ENCODE assay signal across 13 cellular contexts in genomic region chr2:237594514-237594871, GRCh38. TPM values are rescaled to one million over a fixed set of nuclear protein-coding genes. Genes with fewer than 3 reads are reported as not detected.
DNase-seq lines count a peak whose midpoint lies in the region; ATAC-seq, FAIRE-seq and TF ChIP-seq lines count a peak whose summit lies in the region.
"Had no signal": no experiment of that assay in that cellular context is flagged by ENCODE, and none has a peak within 500 bp of the region (broad histone marks: within the 10 kb centered on the region; RNA-seq: fewer than 3 reads in every experiment).

No MANE protein-coding gene starts in this region.

- H2BK120ac ChIP-seq in IMR-90 (ENCODE audit: low read depth, low read length): peak overlapping the region; percentile 42; the same call in 1 of the 2 replicates

- DNase-seq in IMR-90: peak; percentile 25
- DNase-seq in right lobe of liver: no peak
- DNase-seq in thoracic aorta (ENCODE audit: low spot score): no peak
- no peak for DNase-seq in D721Med (ENCODE audit: insufficient read length, low spot score)
- no peak for DNase-seq in activated T-cell treated with anti-CD3 and anti-CD28 coated beads, Interleukin-2, amount 50 U/mL, for 48 hours
- DNase-seq in HCEC 1CT: no peak
- DNase-seq: activated naive CD8-positive, alpha-beta T cell treated with anti-CD3 and anti-CD28 coated beads, Interleukin-2, amount 50 U/mL, for 24 hours; CD8-positive, alpha-beta T cell; GF-D8; stimulated activated CD4-positive, alpha-beta T cell treated with anti-CD3 and anti-CD28 coated beads, Interleukin-4, amount 100 ng/mL, for 4 hours; stimulated activated naive CD8-positive, alpha-beta T cell treated with anti-CD3 and anti-CD28 coated beads, Interleukin-15, Interleukin-2, amounts not matched to agents 100 U/mL and 50 U/mL, for 24 hours had no signal

- H3K4me2 ChIP-seq in IMR-90 (ENCODE audit: low read depth, low read length): no peak overlapping the region

- 29% methylated on average over 2 of the region's 5 CpGs; no CpG with 5 or more reads in 1 of the 2 experiments for WGBS in IMR-90 (ENCODE audit: extremely low coverage in 2 of 2, insufficient read length in 1 of 2), 2 experiments
- 37 to 45% methylated on average over 5 of the region's 5 CpGs for WGBS in ectodermal cell, 2 experiments
- WGBS in right lobe of liver (ENCODE audit: insufficient coverage, low coverage, low lambda C conversion rate, missing lambda C conversion rate): 34% methylated on average over 2 of the region's 5 CpGs

- H3K36me3 ChIP-seq in IMR-90 (ENCODE audit: control insufficient read depth, insufficient read depth, low read length): no peaks in the 10 kb centered on the region
- H3K36me3 ChIP-seq in ectodermal cell (ENCODE audit: control insufficient read depth, insufficient read depth, low read length): no peaks in the 10 kb centered on the region
- no peaks in the 10 kb centered on the region for H3K36me3 ChIP-seq in right lobe of liver
- no peaks in the 10 kb centered on the region for H3K36me3 ChIP-seq in thoracic aorta

- dilution Hi-C loops in IMR-90 (cut with HindIII; ENCODE audit: low sequenced_read_pairs, unreplicated experiment): no loop called here

- no peak for TF ChIP-seq POLR2A in IMR-90 (IDR thresholded peaks at IDR 0.05; ENCODE audit: low read depth, low read length)
- no peak for TF ChIP-seq POLR2A in right lobe of liver (IDR thresholded peaks at IDR 0.05)

- no peak overlapping the region for H3K56ac ChIP-seq in IMR-90 (ENCODE audit: extremely low read depth, insufficient read depth, low read length)

- H3K79me1 ChIP-seq in IMR-90 (ENCODE audit: low read depth in 1 of 2, low read length in 2 of 2): no peaks in the 10 kb centered on the region

- H3K9me1 ChIP-seq in IMR-90 (ENCODE audit: insufficient read depth, low read length): no peaks in the 10 kb centered on the region

- H4K5ac ChIP-seq in IMR-90 (ENCODE audit: low read depth, low read length): no peak overlapping the region

- intact Hi-C loops in IMR-90 (cut with micrococcal nuclease) (no loop called here), right lobe of liver (cut with DNase I) (loop anchor here (5.0 to 10.0 kb wide), 2 partner anchors 148 to 150 kb away; no protein-coding TSS in a partner anchor)

- H3K27ac ChIP-seq in IMR-90 (ENCODE audit: insufficient read depth, low read length): no peak overlapping the region
- H3K27ac ChIP-seq in ectodermal cell (ENCODE audit: insufficient read depth, low read depth, low read length, poor library complexity, severe bottlenecking): peak overlapping the region; percentile 22
- peak overlapping the region in 2 of 3 donors; percentile 72 to 79 for H3K27ac ChIP-seq in right lobe of liver
- H3K27ac ChIP-seq in thoracic aorta: peak overlapping the region; percentile 86 to 93

- peak overlapping the region; percentile 29 for H2AK9ac ChIP-seq in IMR-90 (replicated peaks; ENCODE audit: low read depth, low read length, poor library complexity)

- ATAC-seq in IMR-90 (ENCODE audit: low read depth) (peak; percentile 72), right lobe of liver (peak in 1 of 4 donors; percentile 29), thoracic aorta (ENCODE audit: insufficient number of reproducible peaks, low FRiP score, low read depth) (peak; percentile 47)
- ATAC-seq: activated naive CD8-positive, alpha-beta T cell treated with anti-CD3 and anti-CD28 coated beads, Interleukin-2, amount 50 U/mL, for 24 hours; CD8-positive, alpha-beta T cell; stimulated activated naive CD8-positive, alpha-beta T cell treated with anti-CD3 and anti-CD28 coated beads, Interleukin-15, Interleukin-2, amounts not matched to agents 100 U/mL and 50 U/mL, for 24 hours had no signal

- peak overlapping the region; percentile 3; the same call in 1 of the 2 replicates for H3K4ac ChIP-seq in IMR-90 (ENCODE audit: low read depth, low read length)

- no peak overlapping the region for H2BK15ac ChIP-seq in IMR-90 (ENCODE audit: low read depth, low read length)

- in situ Hi-C loops in IMR-90 (cut with MboI; ENCODE audit: low sequenced_read_pairs): loop anchor here (5.0 kb wide), 1 partner anchor 148 kb away; no protein-coding TSS in a partner anchor

- TF ChIP-seq RAD21 in IMR-90 (IDR thresholded peaks at IDR 0.05; ENCODE audit: low read length): no peak

- H2AFZ ChIP-seq in IMR-90 (replicated peaks; ENCODE audit: low read length, poor library complexity): peak overlapping the region; percentile 52

- no peak overlapping the region for H3K4me3 ChIP-seq in IMR-90 (ENCODE audit: insufficient read depth, low read depth, low read length)
- no peak overlapping the region for H3K4me3 ChIP-seq in ectodermal cell (ENCODE audit: insufficient read depth, low read depth, low read length)
- H3K4me3 ChIP-seq in right lobe of liver: no peak overlapping the region
- peak overlapping the region; percentile 31 for H3K4me3 ChIP-seq in thoracic aorta

- POLR2A ChIA-PET in IMR-90 (lab: Charles Lee; ENCODE audit: unreplicated experiment): no interaction called here

- H2AK5ac ChIP-seq in IMR-90 (ENCODE audit: low read depth, low read length): peak overlapping the region; percentile 2; the same call in 1 of the 2 replicates

- no peak overlapping the region for H2BK5ac ChIP-seq in IMR-90 (ENCODE audit: low read depth, low read length, poor library complexity, severe bottlenecking)

- H4K91ac ChIP-seq in IMR-90 (ENCODE audit: insufficient read depth, low read depth, low read length): no peak overlapping the region

- H3K4me1 ChIP-seq in IMR-90 (ENCODE audit: control insufficient read depth, insufficient read depth, low read length) (peaks cover 6% of the 10 kb centered on the region), ectodermal cell (ENCODE audit: control insufficient read depth, insufficient read depth, low read length) (peaks cover 20% of the 10 kb centered on the region), right lobe of liver (peaks cover 0 to 27% (median 13%) of the 10 kb centered on the region in 4 donors), thoracic aorta (ENCODE audit: control insufficient read depth in 1 of 2, low read depth in 2 of 2) (peaks cover 23 to 65% of the 10 kb centered on the region in 2 donors)

- H4K8ac ChIP-seq in IMR-90 (ENCODE audit: low read depth in 2 of 2, low read length in 2 of 2): no peak overlapping the region

- FAIRE-seq in D721Med (lab: Jason Lieb, UNC): no peak

- no peaks in the 10 kb centered on the region for H3K27me3 ChIP-seq in IMR-90 (ENCODE audit: control insufficient read depth, insufficient read depth, low read length)
- H3K27me3 ChIP-seq in ectodermal cell (ENCODE audit: control insufficient read depth, insufficient read depth, low read length, poor library complexity, severe bottlenecking): no peaks in the 10 kb centered on the region
- no peaks in the 10 kb centered on the region for H3K27me3 ChIP-seq in right lobe of liver
- H3K27me3 ChIP-seq in thoracic aorta (replicated peaks; ENCODE audit: insufficient read depth): no peaks in the 10 kb centered on the region

- no peak overlapping the region; the same call in 1 of the 2 replicates for H3K14ac ChIP-seq in IMR-90 (replicated peaks; ENCODE audit: low read depth, low read length)

- no TSS peak for BruUV-seq in IMR-90 (replicated peaks; lab: Mats Ljungman, UMichigan)

- H2BK20ac ChIP-seq in IMR-90 (ENCODE audit: low read depth, low read length): no peak overlapping the region

- no peak overlapping the region for H3K23ac ChIP-seq in IMR-90 (ENCODE audit: low read depth, low read length)

- no peaks in the 10 kb centered on the region for H4K20me1 ChIP-seq in IMR-90 (ENCODE audit: insufficient read depth, low read length)

- H3K9me3 ChIP-seq in IMR-90 (ENCODE audit: control insufficient read depth, insufficient read depth, low read length): no peaks in the 10 kb centered on the region
- no peaks in the 10 kb centered on the region for H3K9me3 ChIP-seq in ectodermal cell (ENCODE audit: control insufficient read depth, low read length)
- no peaks in the 10 kb centered on the region for H3K9me3 ChIP-seq in right lobe of liver
- H3K9me3 ChIP-seq in thoracic aorta: no peaks in the 10 kb centered on the region

- CTCF ChIA-PET in IMR-90 (lab: Yijun Ruan, JAX): no interaction called here

- no peak for TF ChIP-seq CTCF in IMR-90 (conservative IDR thresholded peaks at IDR 0.05; ENCODE audit: low read depth, low read length)
- TF ChIP-seq CTCF in right lobe of liver (IDR thresholded peaks at IDR 0.05): no peak
- TF ChIP-seq CTCF in thoracic aorta (IDR thresholded peaks at IDR 0.05): no peak
- no peak for TF ChIP-seq CTCF in D721Med (IDR thresholded peaks at IDR 0.05; ENCODE audit: insufficient read depth, missing control alignments)

- no peak overlapping the region for H3K9ac ChIP-seq in IMR-90 (ENCODE audit: low read depth, low read length)

- H3K18ac ChIP-seq in IMR-90 (ENCODE audit: low read depth, low read length): no peak overlapping the region

RNA-seq across cellular contexts. Expression of gene RAB17, which starts 4.0 kb away (rescaled TPM):
- total RNA-seq in IMR-90 (2012; rRNA removed) (not detected in 2 replicates), right lobe of liver (100 to 1,000 TPM in 2 of 6 experiments, 10 to 100 TPM in 4; 57.5 to 129 (median 77.9) TPM), thoracic aorta (1 to 10 TPM; 6.4 to 6.5 TPM)
- 0.17 and 0.41 TPM in 2 replicates for polyA plus RNA-seq in IMR-90 (2012; rRNA removed)
- polyA plus RNA-seq in IMR-90 (2012; cell fraction: cytosol; rRNA removed): 0.05 and 0.34 TPM in 2 replicates
- polyA plus RNA-seq in IMR-90 (2012; cell fraction: nucleus; rRNA removed; ENCODE audit: low replicate concordance): 1.9 and 2.9 TPM in 2 replicates
- polyA plus RNA-seq in ectodermal cell (2013, experiment 1 of 4): 0.70 TPM
- polyA plus RNA-seq in ectodermal cell (2013, experiment 2 of 4): 0.14 TPM
- polyA plus RNA-seq in ectodermal cell (2013, experiment 3 of 4): not detected
- not detected for polyA plus RNA-seq in ectodermal cell (2013, experiment 4 of 4)
- total RNA-seq: CD8-positive, alpha-beta T cell had no signal

RNA-seq across cellular contexts. Expression of gene PRLH, which starts 28.1 kb away (rescaled TPM):
- not detected in 2 replicates for total RNA-seq in IMR-90 (2012; rRNA removed)
- not detected in 2 replicates for polyA plus RNA-seq in IMR-90 (2012; rRNA removed)
- polyA plus RNA-seq in IMR-90 (2012; cell fraction: cytosol; rRNA removed): not detected in 2 replicates
- not detected in 2 replicates for polyA plus RNA-seq in IMR-90 (2012; cell fraction: nucleus; rRNA removed; ENCODE audit: low replicate concordance)
- not detected for polyA plus RNA-seq in ectodermal cell (2013, experiment 1 of 4)
- not detected for polyA plus RNA-seq in ectodermal cell (2013, experiment 2 of 4)
- polyA plus RNA-seq in ectodermal cell (2013, experiment 3 of 4): not detected
- polyA plus RNA-seq in ectodermal cell (2013, experiment 4 of 4): not detected
- not detected for total RNA-seq in right lobe of liver
- not detected for total RNA-seq in thoracic aorta
- total RNA-seq: CD8-positive, alpha-beta T cell; lung microvascular endothelial cell had no signal

RNA-seq across cellular contexts. Expression of gene LRRFIP1, which starts 32.9 kb away (rescaled TPM):
- total RNA-seq in IMR-90 (2012; rRNA removed): 52.2 and 63.0 TPM in 2 replicates
- polyA plus RNA-seq in IMR-90 (2012; rRNA removed): 47.4 and 54.4 TPM in 2 replicates
- polyA plus RNA-seq in IMR-90 (2012; cell fraction: cytosol; rRNA removed): 22.4 and 32.2 TPM in 2 replicates
- polyA plus RNA-seq in IMR-90 (2012; cell fraction: nucleus; rRNA removed; ENCODE audit: low replicate concordance): 26.6 and 80.9 TPM in 2 replicates
- polyA plus RNA-seq in ectodermal cell (2013, experiment 1 of 4): 33.0 TPM
- polyA plus RNA-seq in ectodermal cell (2013, experiment 2 of 4): 32.3 TPM
- polyA plus RNA-seq in ectodermal cell (2013, experiment 3 of 4): 35.2 TPM
- polyA plus RNA-seq in ectodermal cell (2013, experiment 4 of 4): 44.9 TPM
- 10 to 100 TPM; 29.4 to 56.3 (median 49.7) TPM for total RNA-seq in right lobe of liver
- 100 to 1,000 TPM; 196 to 244 TPM for total RNA-seq in thoracic aorta

Comparison
In these comparisons a context has a peak if more than half of its experiments do, and no peak if none do; other contexts are left out.
1. RNA of gene RAB17, which starts 4.0 kb away (total RNA-seq): 57.5 to 129 TPM in right lobe of liver; 6.4 to 6.5 TPM in thoracic aorta and not detected in IMR-90; every median in the first group is over 4 times any median in the second.